Comparison of ENCODE assay signal across 8 cellular contexts in the genomic region with DNA sequence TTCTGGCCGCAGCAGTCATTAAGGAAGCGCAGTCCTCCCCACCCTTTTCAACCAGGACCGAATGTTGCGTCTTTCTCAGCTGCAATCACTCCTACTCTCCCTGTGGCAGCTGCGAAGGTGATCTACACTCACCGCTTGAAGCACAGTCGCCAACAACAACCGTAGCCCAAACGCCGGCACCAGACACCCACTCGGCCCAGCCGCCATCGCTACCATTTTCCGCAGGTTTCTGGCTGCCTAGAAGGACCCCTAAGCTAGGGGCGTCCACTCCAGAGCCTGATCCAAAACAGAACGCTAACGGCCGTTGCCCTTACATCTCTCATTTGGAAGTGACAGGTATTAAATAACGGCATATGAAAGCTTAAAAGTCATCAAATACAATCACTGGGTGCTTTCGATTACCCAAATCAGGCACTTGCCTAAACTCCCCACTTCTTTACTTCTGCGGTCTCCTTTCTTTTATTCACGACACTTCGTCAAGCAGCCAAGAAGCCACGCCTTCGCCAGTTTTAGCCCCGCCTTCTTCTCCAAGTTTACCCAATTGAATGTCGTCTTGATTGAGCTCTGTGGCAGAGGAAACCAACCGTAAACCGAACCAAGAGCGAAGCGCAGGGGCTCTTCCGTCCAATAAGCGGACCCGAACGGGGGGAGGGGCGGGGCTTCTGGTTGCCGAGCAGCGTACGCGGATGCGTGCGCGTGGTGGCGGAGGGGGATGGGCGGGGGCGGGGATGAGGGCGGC. TPM values are rescaled to one million over a fixed set of nuclear protein-coding genes. Genes with fewer than 3 reads are reported as not detected.
DNase-seq lines count a peak whose midpoint lies in the region; ATAC-seq and TF ChIP-seq lines count a peak whose summit lies in the region.

A gene (minus strand): TSS at position 231 of the 739 bp plus-strand sequence. CDS start 15 bp downstream, at position 216.

- no peak for TF ChIP-seq CTCF in GM20000 (IDR thresholded peaks at IDR 0.05; ENCODE audit: extremely low read depth, missing control alignments)
- no peak for TF ChIP-seq CTCF in lower lobe of right lung (IDR thresholded peaks at IDR 0.05)

- H3K27me3 ChIP-seq in lower lobe of right lung (ENCODE audit: low read depth) = no peaks in the 10 kb centered on the region

- H3K27ac ChIP-seq in lower lobe of right lung = peak within 1 kb of the TSS; percentile 91

- DNase-seq in COLO668 (lab: John Stamatoyannopoulos, UW; ENCODE audit: unreplicated experiment) (peak; percentile 100), GM20000 (ENCODE audit: low spot score) (peak; percentile 94), HS-5 (ENCODE audit: low read depth) (peak; percentile 100), NK-92 (lab: John Stamatoyannopoulos, UW; ENCODE audit: unreplicated experiment) (peak; percentile 94), lower lobe of right lung (peak; percentile 99)
- peak; percentile 98 to 100 for DNase-seq in activated CD8-positive, alpha-beta memory T cell treated with anti-CD3 and anti-CD28 coated beads for 1 hour (ENCODE audit: extremely low read depth in 1 of 2, low read depth in 1 of 2)
- peak; percentile 98 for DNase-seq in effector CD8-positive, alpha-beta T cell (lab: John Stamatoyannopoulos, UW)
- peak; percentile 97 to 99 (median 98) for DNase-seq in stimulated activated CD4-positive, alpha-beta T cell treated with anti-CD3 and anti-CD28 coated beads, TNF-alpha, amount 100 ng/mL, for 24 hours (ENCODE audit: low read depth in 3 of 3)

- intact Hi-C loops in lower lobe of right lung (cut with DNase I) = no loop called here

- H3K4me3 ChIP-seq in lower lobe of right lung = peak within 1 kb of the TSS; percentile 84

- ATAC-seq in lower lobe of right lung = peak; percentile 98 to 99

- peaks cover 35% of the 10 kb centered on the region for H3K4me1 ChIP-seq in lower lobe of right lung

- no peaks in the 10 kb centered on the region for H3K9me3 ChIP-seq in lower lobe of right lung

- H3K36me3 ChIP-seq in lower lobe of right lung = peaks cover 13% of the 10 kb centered on the region

RNA-seq across cellular contexts. Expression of the gene that starts here (rescaled TPM):
- 197 TPM for total RNA-seq in lower lobe of right lung

Comparison
In these comparisons a context has a peak if more than half of its experiments do, and no peak if none do; other contexts are left out.
1. Peak in every context shown above with its lines: DNase-seq, ATAC-seq, H3K4me3 ChIP-seq and H3K27ac ChIP-seq.